1 cellular context compared by ENCODE assay signal in genomic region chr19:14689598-14690503, GRCh38.
TF ChIP-seq lines count a peak whose summit lies in the region.

Gene ZNF333, plus strand, starts transcription at chr19:14690048. Its CDS starts 3,444 bp downstream, at chr19:14693492.

TF ChIP-seq in HEK293, 187 proteins besides CTCF, POLR2A, EP300 and RAD21 (continued from another document):
- TF ChIP-seq ZNF558 (tag by site-specific recombination; IDR thresholded peaks at IDR 0.05) (no peak), ZNF600 (tag by site-specific recombination; IDR thresholded peaks at IDR 0.05) (0 out of 2 replicates have a peak, but pooled peaks have one; percentile 30), ZBTB11 (tag by site-specific recombination; conservative IDR thresholded peaks at IDR 0.05; ENCODE audit: low read depth) (peak; percentile 92), ZNF335 (tag by site-specific recombination; conservative IDR thresholded peaks at IDR 0.05) (peak; percentile 90), HIC1 (tag by site-specific recombination; IDR thresholded peaks at IDR 0.05) (peak; percentile 41; the same call in 1 of the 2 replicates), ZNF398 (tag by site-specific recombination; IDR thresholded peaks at IDR 0.05) (peak; percentile 83), ZNF18 (tag by site-specific recombination; IDR thresholded peaks at IDR 0.05) (no peak), ZNF768 (tag by site-specific recombination; IDR thresholded peaks at IDR 0.05) (no peak), SP3 (tag by site-specific recombination; IDR thresholded peaks at IDR 0.05) (peak; percentile 73), KLF1 (tag by site-specific recombination; IDR thresholded peaks at IDR 0.05) (peak; percentile 14; the same call in 1 of the 2 replicates), PRDM1 (tag by site-specific recombination; IDR thresholded peaks at IDR 0.05) (0 out of 2 replicates have a peak, but pooled peaks have one; percentile 50), ZNF624 (tag by site-specific recombination; IDR thresholded peaks at IDR 0.05) (no peak), ZNF76 (tag by site-specific recombination; IDR thresholded peaks at IDR 0.05; ENCODE audit: borderline replicate concordance, low read depth) (peak; percentile 82), ZNF302 (tag by site-specific recombination; IDR thresholded peaks at IDR 0.05; ENCODE audit: low read depth) (no peak), ZNF248 (tag by site-specific recombination; IDR thresholded peaks at IDR 0.05) (no peak), KLF8 (tag by site-specific recombination; IDR thresholded peaks at IDR 0.05) (peak; percentile 59), KLF10 (tag by site-specific recombination; IDR thresholded peaks at IDR 0.05) (peak; percentile 71), ZXDB (tag by site-specific recombination; IDR thresholded peaks at IDR 0.05) (peak; percentile 68), KLF9 (tag by site-specific recombination; IDR thresholded peaks at IDR 0.05; ENCODE audit: low read depth) (peak; percentile 58; the same call in 1 of the 2 replicates), ZNF785 (tag by site-specific recombination; IDR thresholded peaks at IDR 0.05) (no peak), ZNF626 (tag by site-specific recombination; IDR thresholded peaks at IDR 0.05) (no peak), PRDM6 (tag by site-specific recombination; IDR thresholded peaks at IDR 0.05) (no peak), ZNF747 (tag by site-specific recombination; IDR thresholded peaks at IDR 0.05) (no peak), GLIS2 (tag by site-specific recombination; IDR thresholded peaks at IDR 0.05) (0 out of 2 replicates have a peak, but pooled peaks have one; percentile 11), SP2 (tag by site-specific recombination; IDR thresholded peaks at IDR 0.05) (peak; percentile 74), ZBTB8A (tag by site-specific recombination; IDR thresholded peaks at IDR 0.05) (peak; percentile 7; the same call in 1 of the 2 replicates), ZNF580 (tag by site-specific recombination; IDR thresholded peaks at IDR 0.05) (peak; percentile 43; the same call in 1 of the 2 replicates), ZNF341 (tag by site-specific recombination; IDR thresholded peaks at IDR 0.05; ENCODE audit: low read depth) (peak; percentile 95), KLF16 (tag by site-specific recombination; IDR thresholded peaks at IDR 0.05) (no peak)
- TF ChIP-seq, protein P1, sequence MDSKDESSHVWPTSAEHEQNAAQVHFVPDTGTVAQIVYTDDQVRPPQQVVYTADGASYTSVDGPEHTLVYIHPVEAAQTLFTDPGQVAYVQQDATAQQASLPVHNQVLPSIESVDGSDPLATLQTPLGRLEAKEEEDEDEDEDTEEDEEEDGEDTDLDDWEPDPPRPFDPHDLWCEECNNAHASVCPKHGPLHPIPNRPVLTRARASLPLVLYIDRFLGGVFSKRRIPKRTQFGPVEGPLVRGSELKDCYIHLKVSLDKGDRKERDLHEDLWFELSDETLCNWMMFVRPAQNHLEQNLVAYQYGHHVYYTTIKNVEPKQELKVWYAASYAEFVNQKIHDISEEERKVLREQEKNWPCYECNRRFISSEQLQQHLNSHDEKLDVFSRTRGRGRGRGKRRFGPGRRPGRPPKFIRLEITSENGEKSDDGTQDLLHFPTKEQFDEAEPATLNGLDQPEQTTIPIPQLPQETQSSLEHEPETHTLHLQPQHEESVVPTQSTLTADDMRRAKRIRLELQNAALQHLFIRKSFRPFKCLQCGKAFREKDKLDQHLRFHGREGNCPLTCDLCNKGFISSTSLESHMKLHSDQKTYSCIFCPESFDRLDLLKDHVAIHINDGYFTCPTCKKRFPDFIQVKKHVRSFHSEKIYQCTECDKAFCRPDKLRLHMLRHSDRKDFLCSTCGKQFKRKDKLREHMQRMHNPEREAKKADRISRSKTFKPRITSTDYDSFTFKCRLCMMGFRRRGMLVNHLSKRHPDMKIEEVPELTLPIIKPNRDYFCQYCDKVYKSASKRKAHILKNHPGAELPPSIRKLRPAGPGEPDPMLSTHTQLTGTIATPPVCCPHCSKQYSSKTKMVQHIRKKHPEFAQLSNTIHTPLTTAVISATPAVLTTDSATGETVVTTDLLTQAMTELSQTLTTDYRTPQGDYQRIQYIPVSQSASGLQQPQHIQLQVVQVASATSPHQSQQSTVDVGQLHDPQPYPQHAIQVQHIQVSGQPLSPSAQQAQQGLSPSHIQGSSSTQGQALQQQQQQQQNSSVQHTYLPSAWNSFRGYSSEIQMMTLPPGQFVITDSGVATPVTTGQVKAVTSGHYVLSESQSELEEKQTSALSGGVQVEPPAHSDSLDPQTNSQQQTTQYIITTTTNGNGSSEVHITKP (tag by site-specific recombination; IDR thresholded peaks at IDR 0.05): peak; percentile 35; the same call in 1 of the 2 replicates
- TF ChIP-seq, protein P2, sequence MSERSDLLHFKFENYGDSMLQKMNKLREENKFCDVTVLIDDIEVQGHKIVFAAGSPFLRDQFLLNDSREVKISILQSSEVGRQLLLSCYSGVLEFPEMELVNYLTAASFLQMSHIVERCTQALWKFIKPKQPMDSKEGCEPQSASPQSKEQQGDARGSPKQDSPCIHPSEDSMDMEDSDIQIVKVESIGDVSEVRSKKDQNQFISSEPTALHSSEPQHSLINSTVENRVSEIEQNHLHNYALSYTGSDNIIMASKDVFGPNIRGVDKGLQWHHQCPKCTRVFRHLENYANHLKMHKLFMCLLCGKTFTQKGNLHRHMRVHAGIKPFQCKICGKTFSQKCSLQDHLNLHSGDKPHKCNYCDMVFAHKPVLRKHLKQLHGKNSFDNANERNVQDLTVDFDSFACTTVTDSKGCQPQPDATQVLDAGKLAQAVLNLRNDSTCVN (tag by site-specific recombination; optimal IDR thresholded peaks at IDR 0.05): peak; percentile 48
